ENCODE assay signal across 18 cellular contexts in the genomic region with DNA sequence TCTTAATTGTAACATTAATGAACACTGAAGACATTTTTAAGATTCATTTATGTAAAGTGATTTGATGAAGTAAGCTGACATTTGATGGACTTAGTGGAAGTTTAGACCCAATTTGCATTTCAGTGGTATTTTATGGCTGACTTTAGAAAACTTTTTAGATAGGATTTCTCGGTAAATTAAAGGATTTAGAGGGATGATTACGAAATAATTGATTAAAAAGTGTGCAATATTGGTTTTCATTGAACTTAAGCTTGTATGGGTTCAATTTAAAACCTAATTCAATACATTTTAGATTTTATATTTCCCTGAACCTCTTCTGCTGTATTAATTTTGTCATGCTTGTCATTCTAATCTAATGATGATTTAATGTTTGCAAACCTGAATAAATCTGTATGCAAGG.
"Had no signal": no experiment of that assay in that cellular context is flagged by ENCODE, and none has a peak within 500 bp of the region (broad histone marks: within the 10 kb centered on the region; RNA-seq: fewer than 3 reads in every experiment).

No MANE protein-coding gene starts in this region.

- H3K4me3 ChIP-seq: lower lobe of right lung, sigmoid colon, upper lobe of left lung had no signal

- H3K36me3 Mint-ChIP-seq: activated naive CD4-positive, alpha-beta T cell treated with anti-CD3 and anti-CD28 coated beads, Interleukin-2, amount 50 U/mL, for 72 hours; naive B cell; T-cell had no signal

- H3K9me3 Mint-ChIP-seq: activated naive CD4-positive, alpha-beta T cell treated with anti-CD3 and anti-CD28 coated beads, Interleukin-2, amount 50 U/mL, for 72 hours; central memory CD8-positive, alpha-beta T cell; naive B cell; T-cell; T-helper 2 cell treated with Interferon-gamma antibody and Interleukin-4, amounts not matched to agents 5 μg/mL and 100 μg/mL, for 36 hours had no signal

- H3K27me3 ChIP-seq: sigmoid colon, upper lobe of left lung had no signal

- H3K4me1 ChIP-seq: lower lobe of right lung, upper lobe of left lung had no signal

- H3K9me3 ChIP-seq: lower lobe of right lung, sigmoid colon, upper lobe of left lung had no signal

- DNase-seq: activated T-cell treated with anti-CD3 and anti-CD28 coated beads, Interleukin-2, amount 50 U/mL, for 1 hour; aorta; cortex of kidney; erythroblast; kidney; lower lobe of right lung; naive B cell; nucleus accumbens; sigmoid colon; stimulated activated CD4-positive, alpha-beta T cell treated with anti-CD3 and anti-CD28 coated beads, Interleukin-12 subunit alpha, Interleukin-12 subunit beta, amount 100 ng/mL, for 4 hours; stimulated activated CD4-positive, alpha-beta T cell treated with anti-CD3 and anti-CD28 coated beads, Interleukin-4, amount 100 ng/mL, for 4 hours; stimulated activated naive CD8-positive, alpha-beta T cell treated with anti-CD3 and anti-CD28 coated beads, Interleukin-15, Interleukin-2, amounts not matched to agents 100 U/mL and 50 U/mL, for 24 hours; T-cell; upper lobe of left lung had no signal

- H3K4me1 Mint-ChIP-seq: central memory CD8-positive, alpha-beta T cell; naive B cell; T-cell had no signal

- ATAC-seq: activated naive CD4-positive, alpha-beta T cell treated with anti-CD3 and anti-CD28 coated beads, Interleukin-2, amount 50 U/mL, for 72 hours; left lobe of liver; lower lobe of right lung; stimulated activated naive CD8-positive, alpha-beta T cell treated with anti-CD3 and anti-CD28 coated beads, Interleukin-15, Interleukin-2, amounts not matched to agents 100 U/mL and 50 U/mL, for 24 hours; T-cell had no signal

- FAIRE-seq: kidney had no signal

- H3K4me3 Mint-ChIP-seq: central memory CD8-positive, alpha-beta T cell; naive B cell; T-cell; T-helper 2 cell treated with Interferon-gamma antibody and Interleukin-4, amounts not matched to agents 5 μg/mL and 100 μg/mL, for 36 hours had no signal

- H3K27ac Mint-ChIP-seq: activated naive CD4-positive, alpha-beta T cell treated with anti-CD3 and anti-CD28 coated beads, Interleukin-2, amount 50 U/mL, for 72 hours; T-cell; T-helper 2 cell treated with Interferon-gamma antibody and Interleukin-4, amounts not matched to agents 5 μg/mL and 100 μg/mL, for 36 hours had no signal

- H3K27me3 Mint-ChIP-seq: T-cell had no signal

- H3K27ac ChIP-seq: lower lobe of right lung, sigmoid colon, upper lobe of left lung had no signal

- H3K36me3 ChIP-seq: lower lobe of right lung, sigmoid colon, upper lobe of left lung had no signal
